8 cellular contexts compared by ENCODE assay signal in the genomic region with DNA sequence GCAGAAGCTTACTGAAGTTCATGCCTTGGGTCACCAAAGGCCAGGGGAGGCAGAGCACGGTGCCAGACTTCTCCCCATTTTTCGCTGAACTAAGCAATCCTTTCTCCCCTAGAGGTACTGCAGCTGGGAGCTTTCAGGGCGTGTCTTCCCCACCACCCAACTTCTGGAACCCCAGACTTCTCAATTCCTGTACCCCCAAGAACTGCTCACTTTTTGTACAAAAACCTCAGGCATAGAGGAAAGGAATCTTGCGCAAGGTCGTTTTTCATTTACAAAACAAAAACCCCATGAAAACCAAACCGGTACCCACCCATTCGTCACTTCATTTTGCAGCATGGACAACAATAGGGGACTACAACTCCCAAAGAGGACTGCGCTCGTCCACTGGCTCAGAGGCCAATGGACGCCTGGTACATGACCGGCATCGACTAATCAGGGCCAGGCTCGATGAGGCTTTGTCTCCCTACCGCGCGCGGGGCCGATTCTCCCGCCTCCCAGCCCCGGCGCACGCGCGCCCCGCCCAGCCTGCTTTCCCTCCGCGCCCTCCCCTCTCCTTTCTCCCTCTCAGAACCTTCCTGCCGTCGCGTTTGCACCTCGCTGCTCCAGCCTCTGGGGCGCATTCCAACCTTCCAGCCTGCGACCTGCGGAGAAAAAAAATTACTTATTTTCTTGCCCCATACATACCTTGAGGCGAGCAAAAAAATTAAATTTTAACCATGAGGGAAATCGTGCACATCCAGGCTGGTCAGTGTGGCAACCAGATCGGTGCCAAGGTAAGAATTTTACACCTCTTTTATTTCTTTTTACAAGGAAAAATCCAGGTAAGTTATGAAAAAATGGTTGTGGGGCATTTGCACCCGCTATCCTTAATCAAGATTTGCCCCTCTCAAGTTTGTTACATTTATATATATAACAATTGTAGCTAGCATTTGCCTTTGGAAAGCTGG. TPM values are rescaled to one million over a fixed set of nuclear protein-coding genes. Genes with fewer than 3 reads are reported as not detected.
A peak's percentile ranks its signal among the peaks of the same experiment; 100 is the strongest.
DNase-seq lines count a peak whose midpoint lies in the region; ATAC-seq and TF ChIP-seq lines count a peak whose summit lies in the region.

A gene (plus strand): TSS at position 562 of the 947 bp plus-strand sequence. CDS start 155 bp downstream, at position 717.

- H3K27ac ChIP-seq in KMS-11 (peak within 1 kb of the TSS; percentile 96), Panc1 (ENCODE audit: low read length) (peak within 1 kb of the TSS; percentile 100)

- H3K27ac Mint-ChIP-seq in activated T-cell treated with anti-CD3 and anti-CD28 coated beads, Interleukin-2, amount 50 U/mL, for 24 hours: peak within 1 kb of the TSS; percentile 98

- in situ Hi-C loops in Panc1 (cut with HindIII; ENCODE audit: low pct_unique_long_range_greater_than_20kb, low sequenced_read_pairs): no loop called here

- peaks cover 62% of the 10 kb centered on the region for H3K4me1 ChIP-seq in KMS-11 (ENCODE audit: low read depth, poor library complexity, severe bottlenecking)
- peaks cover 35% of the 10 kb centered on the region for H3K4me1 ChIP-seq in Panc1 (ENCODE audit: control insufficient read depth, insufficient read depth, low read length)

- POLR2A ChIA-PET in Panc1 (lab: Charles Lee): interaction anchor here (0.6 to 0.7 kb wide), 5 partner anchors 31 to 1015 kb away, joined by 3 to 9 read pairs (median 3); no protein-coding TSS in a partner anchor

- H3K79me2 ChIP-seq in KMS-11 (ENCODE audit: insufficient read depth, low read depth): peaks cover 56% of the 10 kb centered on the region

- peaks cover 32% of the 10 kb centered on the region for H4K20me1 ChIP-seq in KMS-11 (ENCODE audit: insufficient read depth)

- peaks cover 65% of the 10 kb centered on the region for H3K4me1 Mint-ChIP-seq in activated T-cell treated with anti-CD3 and anti-CD28 coated beads, Interleukin-2, amount 50 U/mL, for 24 hours (ENCODE audit: low read depth)

- TF ChIP-seq CTCF in KMS-11 (conservative IDR thresholded peaks at IDR 0.05; ENCODE audit: low read depth, low read length) (no peak), Panc1 (IDR thresholded peaks at IDR 0.05) (no peak), epithelial cell of proximal tubule (conservative IDR thresholded peaks at IDR 0.05; ENCODE audit: low read depth, low read length) (peak; percentile 6)

- ATAC-seq in GM21526 (IDR thresholded peaks at IDR 0.05; ENCODE audit: low FRiP score, unreplicated experiment) (peak; percentile 42), Panc1 (peak; percentile 80)

- CTCF ChIA-PET in Panc1 (lab: Charles Lee): no interaction called here

- peak within 1 kb of the TSS; percentile 99 for H3K4me3 Mint-ChIP-seq in activated T-cell treated with anti-CD3 and anti-CD28 coated beads, Interleukin-2, amount 50 U/mL, for 24 hours

- H2AFZ ChIP-seq in KMS-11 (ENCODE audit: low read depth): peak within 1 kb of the TSS; percentile 24; the same call in 1 of the 2 replicates

- BruUV-seq in Panc1 (replicated peaks; lab: Mats Ljungman, UMichigan): no TSS peak

- intact Hi-C loops in Panc1 (cut with micrococcal nuclease; ENCODE audit: unreplicated experiment): no loop called here

- H3K9ac ChIP-seq in KMS-11: peak within 1 kb of the TSS; percentile 99

- H3K36me3 Mint-ChIP-seq in activated T-cell treated with anti-CD3 and anti-CD28 coated beads, Interleukin-2, amount 50 U/mL, for 24 hours (ENCODE audit: low read depth): peaks cover 83% of the 10 kb centered on the region

- peak within 1 kb of the TSS; percentile 88 for H3K4me2 ChIP-seq in KMS-11

- peaks cover 2% of the 10 kb centered on the region for H3K9me3 Mint-ChIP-seq in activated T-cell treated with anti-CD3 and anti-CD28 coated beads, Interleukin-2, amount 50 U/mL, for 24 hours

- no peaks in the 10 kb centered on the region for H3K9me3 ChIP-seq in Panc1 (ENCODE audit: control insufficient read depth, insufficient read depth, low read depth, low read length)

- H3K36me3 ChIP-seq in KMS-11 (ENCODE audit: insufficient read depth): peaks cover 23% of the 10 kb centered on the region; the same call in 1 of the 2 replicates
- peaks cover 32% of the 10 kb centered on the region for H3K36me3 ChIP-seq in Panc1 (ENCODE audit: control insufficient read depth, insufficient read depth, low read length)

- H3K4me3 ChIP-seq in KMS-11 (IDR thresholded peaks at IDR 0.05; ENCODE audit: insufficient read depth, low read depth, low read length) (no peak within 1 kb of the TSS), Panc1 (ENCODE audit: low read depth in 2 of 2, low read length in 2 of 2) (peak within 1 kb of the TSS; percentile 88 to 100), epithelial cell of proximal tubule (ENCODE audit: low read depth, low read length) (peak within 1 kb of the TSS; percentile 91)

- H3K27me3 Mint-ChIP-seq in activated T-cell treated with anti-CD3 and anti-CD28 coated beads, Interleukin-2, amount 50 U/mL, for 24 hours: no peaks in the 10 kb centered on the region

- DNase-seq in D341Med (ENCODE audit: low spot score) (peak; percentile 89), Panc1 (ENCODE audit: low read depth, low spot score) (peak; percentile 87), epithelial cell of proximal tubule (ENCODE audit: low read depth) (peak; percentile 80), mucosa of gallbladder (ENCODE audit: low spot score) (peak; percentile 97)
- peak; percentile 96 for DNase-seq in activated T-cell treated with anti-CD3 and anti-CD28 coated beads, Interleukin-2, amount 50 U/mL, for 24 hours
- peak; percentile 92 for DNase-seq in stimulated activated CD8-positive, alpha-beta memory T cell treated with anti-CD3 and anti-CD28 coated beads, Interleukin-4, amount 100 ng/mL, for 24 hours (ENCODE audit: low read depth)

- H3K27me3 ChIP-seq in KMS-11 (ENCODE audit: insufficient read depth, low read depth): no peaks in the 10 kb centered on the region
- H3K27me3 ChIP-seq in Panc1 (ENCODE audit: control insufficient read depth, insufficient read depth, low read length): no peaks in the 10 kb centered on the region

RNA-seq across cellular contexts. Expression of the gene that starts here (rescaled TPM):
- total RNA-seq in Panc1 (2021; ENCODE audit: unreplicated experiment) (853 TPM), epithelial cell of proximal tubule (1,157 and 1,940 TPM in 2 replicates), mucosa of gallbladder (277 TPM)
- 1,083 TPM for polyA plus RNA-seq in Panc1 (2012; ENCODE audit: insufficient read length)
